ENCODE assay signal across 13 cellular contexts in genomic region chr12:76081909-76082308, GRCh38. TPM values are rescaled to one million over a fixed set of nuclear protein-coding genes. Genes with fewer than 3 reads are reported as not detected.
A peak's percentile ranks its signal among the peaks of the same experiment; 100 is the strongest.
DNase-seq lines count a peak whose midpoint lies in the region; ATAC-seq and TF ChIP-seq lines count a peak whose summit lies in the region.
"Had no signal": no experiment of that assay in that cellular context is flagged by ENCODE, and none has a peak within 500 bp of the region (broad histone marks: within the 10 kb centered on the region; RNA-seq: fewer than 3 reads in every experiment).

No MANE protein-coding gene starts in this region.

- peak overlapping the region; percentile 11 for H2BK5ac ChIP-seq in IMR-90 (ENCODE audit: low read depth, low read length, poor library complexity, severe bottlenecking)

- TF ChIP-seq RAD21 in IMR-90 (IDR thresholded peaks at IDR 0.05; ENCODE audit: low read length) = no peak

- no peak overlapping the region; the same call in 1 of the 2 replicates for H3K23ac ChIP-seq in IMR-90 (ENCODE audit: low read depth, low read length)

- peaks cover 0 to 20% of the 10 kb centered on the region in 2 experiments; a peak in 2 of 4 replicates for H3K79me1 ChIP-seq in IMR-90 (ENCODE audit: low read depth in 1 of 2, low read length in 2 of 2)

- peaks cover 4% of the 10 kb centered on the region for H3K4me1 ChIP-seq in IMR-90 (ENCODE audit: control insufficient read depth, insufficient read depth, low read length)
- peaks cover 32% of the 10 kb centered on the region for H3K4me1 ChIP-seq in adipocyte (ENCODE audit: control insufficient read depth, insufficient read depth, low read length)

- H3K9me3 ChIP-seq in IMR-90 (ENCODE audit: control insufficient read depth, insufficient read depth, low read length) (0 out of 2 replicates have a peak, but pooled peaks cover 2% of the 10 kb centered on the region), adipocyte (ENCODE audit: control insufficient read depth, low read length) (peaks cover 14% of the 10 kb centered on the region)

- H3K4me1 Mint-ChIP-seq in Calu3 (ENCODE audit: low read depth, unreplicated experiment) = peaks cover 42% of the 10 kb centered on the region
- peaks cover 46 to 49% of the 10 kb centered on the region in 2 donors for H3K4me1 Mint-ChIP-seq in natural killer cell treated with Interleukin-12 subunit alpha and Interleukin-12 subunit beta and Interleukin-15 and Interleukin-18, amount 100 ng/mL, for 72 hours (ENCODE audit: low read depth in 2 of 2)

- peak overlapping the region; percentile 24 for H3K27ac Mint-ChIP-seq in Calu3 (ENCODE audit: unreplicated experiment)
- H3K27ac Mint-ChIP-seq in natural killer cell treated with Interleukin-12 subunit alpha and Interleukin-12 subunit beta and Interleukin-15 and Interleukin-18, amount 100 ng/mL, for 72 hours = peak overlapping the region; percentile 4 to 7

- DNase-seq in Calu3 = no peak
- DNase-seq in IMR-90 = no peak
- DNase-seq in adipocyte (ENCODE audit: low read depth) = no peak
- DNase-seq in natural killer cell treated with Interleukin-12 subunit alpha and Interleukin-12 subunit beta and Interleukin-15 and Interleukin-18, amount 100 ng/mL, for 72 hours (ENCODE audit: low spot score) = no peak
- no peak for DNase-seq in SIG-M5 treated with dmso at 0.1 percent for 504 hours (lab: John Stamatoyannopoulos, UW; ENCODE audit: unreplicated experiment)
- no peak for DNase-seq in activated gamma-delta T cell treated with Interleukin-2 at 50 U/mL for 16 hours
- no peak for DNase-seq in HT-29 (ENCODE audit: low spot score)
- no peak for DNase-seq in effector CD4-positive, alpha-beta T cell
- DNase-seq: activated gamma-delta T cell; DMS79 treated with DMSO at 0.1 percent for 48 hours; NCI-H1092 treated with DMSO at 0.1 percent for 48 hours; stimulated activated CD4-positive, alpha-beta T cell treated with anti-CD3 and anti-CD28 coated beads, Interleukin-15, amount 100 ng/mL, for 24 hours; T1000 had no signal

- no peak overlapping the region; the same call in 1 of the 2 replicates for H3K4me2 ChIP-seq in IMR-90 (ENCODE audit: low read depth, low read length)

- H3K36me3 ChIP-seq in IMR-90 (ENCODE audit: control insufficient read depth, insufficient read depth, low read length) (peaks cover 3% of the 10 kb centered on the region), adipocyte (ENCODE audit: control insufficient read depth, insufficient read depth, low read length, severe bottlenecking) (peaks cover 26% of the 10 kb centered on the region)

- TF ChIP-seq CTCF in Calu3 (IDR thresholded peaks at IDR 0.05; ENCODE audit: unreplicated experiment) (no peak), IMR-90 (conservative IDR thresholded peaks at IDR 0.05; ENCODE audit: low read depth, low read length) (no peak)

- H3K9me1 ChIP-seq in IMR-90 (ENCODE audit: insufficient read depth, low read length) = peaks cover 10% of the 10 kb centered on the region; the same call in 1 of the 2 replicates

- no peak overlapping the region for H2AK5ac ChIP-seq in IMR-90 (ENCODE audit: low read depth, low read length)

- H3K4me3 ChIP-seq in IMR-90 (ENCODE audit: insufficient read depth, low read depth, low read length) (no peak overlapping the region), adipocyte (ENCODE audit: low read length) (peak overlapping the region; percentile 95)

- H3K4ac ChIP-seq in IMR-90 (ENCODE audit: low read depth, low read length) = no peak overlapping the region

- no TSS peak for BruUV-seq in Calu3 (replicated peaks; lab: Mats Ljungman, UMichigan)
- BruUV-seq in IMR-90 (replicated peaks; lab: Mats Ljungman, UMichigan) = TSS peak; percentile 15

- no peak overlapping the region for H2BK20ac ChIP-seq in IMR-90 (ENCODE audit: low read depth, low read length)

- H2AFZ ChIP-seq in IMR-90 (replicated peaks; ENCODE audit: low read length, poor library complexity) = no peak overlapping the region

- no peak overlapping the region for H3K27ac ChIP-seq in IMR-90 (ENCODE audit: insufficient read depth, low read length)

- H4K91ac ChIP-seq in IMR-90 (ENCODE audit: insufficient read depth, low read depth, low read length) = no peak overlapping the region

- H2BK15ac ChIP-seq in IMR-90 (ENCODE audit: low read depth, low read length) = no peak overlapping the region

- no peak overlapping the region for H4K5ac ChIP-seq in IMR-90 (ENCODE audit: low read depth, low read length)

- H3K18ac ChIP-seq in IMR-90 (ENCODE audit: low read depth, low read length) = no peak overlapping the region

- H4K20me1 ChIP-seq in IMR-90 (ENCODE audit: insufficient read depth, low read length) = peaks cover 68% of the 10 kb centered on the region

- no peaks in the 10 kb centered on the region for H3K27me3 ChIP-seq in IMR-90 (ENCODE audit: control insufficient read depth, insufficient read depth, low read length)
- no peaks in the 10 kb centered on the region for H3K27me3 ChIP-seq in adipocyte (replicated peaks; ENCODE audit: control insufficient read depth, insufficient read depth, low read length)

- H2BK120ac ChIP-seq in IMR-90 (ENCODE audit: low read depth, low read length) = no peak overlapping the region

- no peaks in the 10 kb centered on the region for H3K27me3 Mint-ChIP-seq in Calu3 (ENCODE audit: unreplicated experiment)
- no peaks in the 10 kb centered on the region for H3K27me3 Mint-ChIP-seq in natural killer cell treated with Interleukin-12 subunit alpha and Interleukin-12 subunit beta and Interleukin-15 and Interleukin-18, amount 100 ng/mL, for 72 hours

- H3K14ac ChIP-seq in IMR-90 (replicated peaks; ENCODE audit: low read depth, low read length) = no peak overlapping the region

- CTCF ChIA-PET in Calu3 (lab: Charles Lee) = interaction anchor here (0.7 to 2.7 kb wide), 4 partner anchors 16 to 374 kb away, joined by 3 to 7 read pairs (median 3); no protein-coding TSS in a partner anchor
- CTCF ChIA-PET in IMR-90 (lab: Yijun Ruan, JAX) = interaction anchor here (1.1 to 1.2 kb wide), 2 partner anchors 196 to 265 kb away, joined by 3 read pairs; no protein-coding TSS in a partner anchor

- ATAC-seq in IMR-90 (ENCODE audit: low read depth) = no peak
- no peak for ATAC-seq in natural killer cell treated with Interleukin-12 subunit alpha and Interleukin-12 subunit beta and Interleukin-15 and Interleukin-18, amount 100 ng/mL, for 72 hours

- H3K36me3 Mint-ChIP-seq in Calu3 (ENCODE audit: insufficient read depth, unreplicated experiment) = peaks cover 52% of the 10 kb centered on the region
- H3K36me3 Mint-ChIP-seq in natural killer cell treated with Interleukin-12 subunit alpha and Interleukin-12 subunit beta and Interleukin-15 and Interleukin-18, amount 100 ng/mL, for 72 hours = peaks cover 28% of the 10 kb centered on the region

- dilution Hi-C loops in IMR-90 (cut with HindIII; ENCODE audit: low sequenced_read_pairs, unreplicated experiment) = no loop called here

- no peak; the same call in 1 of the 2 replicates for TF ChIP-seq POLR2A in IMR-90 (IDR thresholded peaks at IDR 0.05; ENCODE audit: low read depth, low read length)

- no peak overlapping the region for H3K9ac ChIP-seq in IMR-90 (ENCODE audit: low read depth, low read length)
- no peak overlapping the region for H3K9ac ChIP-seq in adipocyte (ENCODE audit: low read length)

- H4K8ac ChIP-seq in IMR-90 (ENCODE audit: low read depth in 2 of 2, low read length in 2 of 2) = no peak overlapping the region

- POLR2A ChIA-PET in IMR-90 (lab: Charles Lee; ENCODE audit: unreplicated experiment) = no interaction called here

- intact Hi-C loops in Calu3 (cut with micrococcal nuclease; ENCODE audit: unreplicated experiment) (loop anchor here (2.0 to 10.0 kb wide), 3 partner anchors 77 to 473 kb away; partner anchors contain the start of gene OSBPL8), IMR-90 (cut with micrococcal nuclease) (loop anchor here (5.0 kb wide), 2 partner anchors 195 to 375 kb away; no protein-coding TSS in a partner anchor)

- no peak overlapping the region for H2AK9ac ChIP-seq in IMR-90 (replicated peaks; ENCODE audit: low read depth, low read length, poor library complexity)

- no peak overlapping the region for H3K56ac ChIP-seq in IMR-90 (ENCODE audit: extremely low read depth, insufficient read depth, low read length)

- in situ Hi-C loops in IMR-90 (cut with MboI; ENCODE audit: low sequenced_read_pairs) = no loop called here

- peaks cover 5% of the 10 kb centered on the region for H3K9me3 Mint-ChIP-seq in Calu3 (ENCODE audit: low read depth, unreplicated experiment)
- H3K9me3 Mint-ChIP-seq in natural killer cell treated with Interleukin-12 subunit alpha and Interleukin-12 subunit beta and Interleukin-15 and Interleukin-18, amount 100 ng/mL, for 72 hours = no peaks in the 10 kb centered on the region

- H3K4me3 Mint-ChIP-seq in Calu3 (ENCODE audit: low read depth, unreplicated experiment) = peak overlapping the region; percentile 44
- peak overlapping the region; percentile 74 for H3K4me3 Mint-ChIP-seq in natural killer cell treated with Interleukin-12 subunit alpha and Interleukin-12 subunit beta and Interleukin-15 and Interleukin-18, amount 100 ng/mL, for 72 hours

TF ChIP-seq in IMR-90, 13 proteins besides CTCF, POLR2A, EP300 and RAD21 (continues in another document):
- no peak for TF ChIP-seq ELK1 (IDR thresholded peaks at IDR 0.05; ENCODE audit: borderline replicate concordance, low read depth, low read length)

RNA-seq across cellular contexts. Expression of gene NAP1L1, which starts 2.6 kb away (rescaled TPM):
- total RNA-seq in Calu3 (2022) (394 and 467 TPM in 2 replicates), IMR-90 (2012; rRNA removed) (86.4 and 166 TPM in 2 replicates)
- polyA plus RNA-seq in IMR-90 (2012; rRNA removed) = 160 and 200 TPM in 2 replicates
- polyA plus RNA-seq in IMR-90 (2012; cell fraction: cytosol; rRNA removed) = 69.9 and 71.8 TPM in 2 replicates
- polyA plus RNA-seq in IMR-90 (2012; cell fraction: nucleus; rRNA removed; ENCODE audit: low replicate concordance) = 28.8 and 129 TPM in 2 replicates
- 100 to 1,000 TPM; 371 to 420 TPM for total RNA-seq in natural killer cell treated with Interleukin-12 subunit alpha and Interleukin-12 subunit beta and Interleukin-15 and Interleukin-18, amount 100 ng/mL, for 72 hours
- total RNA-seq in HT-29 (2014; rRNA removed; shearing (Covaris generic)) = 111 and 121 TPM in 2 replicates

RNA-seq across cellular contexts. Expression of gene PHLDA1, which starts 50.3 kb away (rescaled TPM):
- total RNA-seq in Calu3 (2022) (143 and 151 TPM in 2 replicates), IMR-90 (2012; rRNA removed) (27.8 and 47.8 TPM in 2 replicates)
- 28.9 and 32.4 TPM in 2 replicates for polyA plus RNA-seq in IMR-90 (2012; rRNA removed)
- polyA plus RNA-seq in IMR-90 (2012; cell fraction: cytosol; rRNA removed) = 38.1 and 58.3 TPM in 2 replicates
- 63.4 and 81.1 TPM in 2 replicates for polyA plus RNA-seq in IMR-90 (2012; cell fraction: nucleus; rRNA removed; ENCODE audit: low replicate concordance)
- total RNA-seq in natural killer cell treated with Interleukin-12 subunit alpha and Interleukin-12 subunit beta and Interleukin-15 and Interleukin-18, amount 100 ng/mL, for 72 hours = 100 to 1,000 TPM in 1 of 2 donors, 10 to 100 TPM in 1; 62.0 to 153 TPM
- total RNA-seq in HT-29 (2014; rRNA removed; shearing (Covaris generic)) = 38.5 and 41.7 TPM in 2 replicates
